In genomic region chr2:3518496-3519254, GRCh38 we compare ENCODE assay signal across 8 cellular contexts. TPM values are rescaled to one million over a fixed set of nuclear protein-coding genes. Genes with fewer than 3 reads are reported as not detected.
DNase-seq lines count a peak whose midpoint lies in the region; ATAC-seq, FAIRE-seq and TF ChIP-seq lines count a peak whose summit lies in the region.

No MANE protein-coding gene starts in this region.

- ATAC-seq in HG02884 (IDR thresholded peaks at IDR 0.05; ENCODE audit: unreplicated experiment) (peak; percentile 75), psoas muscle (peak; percentile 95 to 96 (median 96))

- peaks cover 0 to 50% of the 10 kb centered on the region in 2 donors for H3K4me1 ChIP-seq in right atrium auricular region
- peaks cover 29% of the 10 kb centered on the region for H3K4me1 ChIP-seq in psoas muscle

- DNase-seq in NCI-H146 treated with DMSO at 0.1 percent for 48 hours (lab: John Stamatoyannopoulos, UW; ENCODE audit: unreplicated experiment) (peak; percentile 90), T-helper 1 cell (peak; percentile 97 to 99 (median 98)), amygdala (lab: John Stamatoyannopoulos, UW) (peak; percentile 60 to 99 (median 94)), right atrium auricular region (ENCODE audit: low spot score) (peak; percentile 95), psoas muscle (peak; percentile 99 to 100), urothelium cell line (ENCODE audit: low spot score) (peak; percentile 98)

- H3K9me3 ChIP-seq in right atrium auricular region (no peaks in the 10 kb centered on the region), psoas muscle (no peaks in the 10 kb centered on the region)

- intact Hi-C loops in psoas muscle (cut with DNase I), result loop anchor here (2.0 to 5.0 kb wide), 3 partner anchors 18 to 41 kb away; partner anchors contain the start of gene RNASEH1 (in 1 of the 2)

- FAIRE-seq in urothelium cell line (lab: Jason Lieb, UNC), result no peak

- H3K27me3 ChIP-seq in right atrium auricular region (no peaks in the 10 kb centered on the region), psoas muscle (ENCODE audit: insufficient read depth in 3 of 3, low read length in 2 of 3) (no peaks in the 10 kb centered on the region)

- TF ChIP-seq CTCF in right atrium auricular region (IDR thresholded peaks at IDR 0.05) (no peak), psoas muscle (IDR thresholded peaks at IDR 0.05) (no peak)

- H3K27ac ChIP-seq in right atrium auricular region (peak overlapping the region; percentile 96 to 100), psoas muscle (peak overlapping the region; percentile 99)

- H3K36me3 ChIP-seq in right atrium auricular region (peaks cover 5% of the 10 kb centered on the region), psoas muscle (ENCODE audit: insufficient read depth in 1 of 2, low read depth in 1 of 2) (peaks cover 0 to 21% of the 10 kb centered on the region in 2 donors)

- H3K4me3 ChIP-seq in right atrium auricular region (peak overlapping the region; percentile 87 to 96), psoas muscle (peak overlapping the region; percentile 92)

- peak; percentile 95 for TF ChIP-seq POLR2A in GM15510 (IDR thresholded peaks at IDR 0.05; ENCODE audit: borderline replicate concordance, extremely low read depth, insufficient read length)

- 0 to 1% (median 1%) methylated on average over 57 to 67 of the region's 67 CpGs for WGBS in psoas muscle, 3 donors

RNA-seq across cellular contexts. Expression of gene ADI1, which starts 0.7 kb away (rescaled TPM):
- total RNA-seq in right atrium auricular region (100 to 1,000 TPM; 130 to 184 TPM), psoas muscle (100 to 1,000 TPM in 2 of 4 donors, 10 to 100 TPM in 2; 42.5 to 137 (median 76.1) TPM)
- 10 to 100 TPM; 42.7 to 95.0 (median 43.7) TPM for polyA plus RNA-seq in psoas muscle

RNA-seq across cellular contexts. Expression of gene RNASEH1, which starts 39.5 kb away (rescaled TPM):
- total RNA-seq in right atrium auricular region (10 to 100 TPM; 16.9 to 18.6 TPM), psoas muscle (10 to 100 TPM; 15.6 to 32.4 (median 20.9) TPM)
- polyA plus RNA-seq in psoas muscle, result 10 to 100 TPM; 11.5 to 45.6 (median 21.1) TPM

RNA-seq across cellular contexts. Expression of gene RPS7, which starts 56.4 kb away (rescaled TPM):
- 1,000 to 10,000 TPM; 1,479 to 1,487 TPM for total RNA-seq in right atrium auricular region
- total RNA-seq in psoas muscle, result 100 to 1,000 TPM; 471 to 725 (median 638) TPM
- 1,000 to 10,000 TPM; 1,251 to 1,967 (median 1,335) TPM for polyA plus RNA-seq in psoas muscle

Comparison
In these comparisons a context has a peak if more than half of its experiments do, and no peak if none do; other contexts are left out.
1. Peak in every context shown above with its lines: DNase-seq, ATAC-seq, H3K4me3 ChIP-seq and H3K27ac ChIP-seq.